ENCODE assay signal across 8 cellular contexts in genomic region chr5:82356808-82357671, GRCh38.
DNase-seq lines count a peak whose midpoint lies in the region; ATAC-seq and TF ChIP-seq lines count a peak whose summit lies in the region.

No MANE protein-coding gene starts in this region.

- H3K27me3 Mint-ChIP-seq in activated T-cell treated with anti-CD3 and anti-CD28 coated beads, Interleukin-2, amount 50 U/mL, for 72 hours (ENCODE audit: low read depth) = no peaks in the 10 kb centered on the region

- peaks cover 59% of the 10 kb centered on the region for H3K4me1 Mint-ChIP-seq in activated T-cell treated with anti-CD3 and anti-CD28 coated beads, Interleukin-2, amount 50 U/mL, for 72 hours (ENCODE audit: low read depth)

- ATAC-seq in GM21717 (IDR thresholded peaks at IDR 0.05; ENCODE audit: unreplicated experiment) (peak; percentile 59), foreskin keratinocyte (peak; percentile 98)
- ATAC-seq in activated T-cell treated with anti-CD3 and anti-CD28 coated beads, Interleukin-2, amount 50 U/mL, for 72 hours (replicated peaks in 1 of 2) = peak; percentile 85 to 88

- H3K27me3 ChIP-seq in foreskin keratinocyte = no peaks in the 10 kb centered on the region

- in situ Hi-C loops in ACHN (cut with HindIII; ENCODE audit: low pct_ligation_motif_present, low pct_unique_long_range_greater_than_20kb, low sequenced_read_pairs) = no loop called here

- peak overlapping the region; percentile 82 for H3K27ac Mint-ChIP-seq in activated T-cell treated with anti-CD3 and anti-CD28 coated beads, Interleukin-2, amount 50 U/mL, for 72 hours

- peak; percentile 42 for DNase-seq in ACHN
- DNase-seq in OCI-M1 (lab: John Stamatoyannopoulos, UW) = peak; percentile 65
- peak; percentile 76 to 87 for DNase-seq in activated T-cell treated with anti-CD3 and anti-CD28 coated beads, Interleukin-2, amount 50 U/mL, for 72 hours
- DNase-seq in foreskin keratinocyte = peak; percentile 96 to 97
- peak; percentile 42 for DNase-seq in stimulated activated CD4-positive, alpha-beta T cell treated with anti-CD3 and anti-CD28 coated beads, Interleukin-12 subunit alpha, Interleukin-12 subunit beta, amount 100 ng/mL, for 4 hours
- no peak for DNase-seq in nucleus accumbens (lab: John Stamatoyannopoulos, UW)
- DNase-seq in SK-N-DZ (ENCODE audit: low spot score) = no peak

- H3K4me3 Mint-ChIP-seq in activated T-cell treated with anti-CD3 and anti-CD28 coated beads, Interleukin-2, amount 50 U/mL, for 72 hours = peak overlapping the region; percentile 63 to 67

- H3K27ac ChIP-seq in foreskin keratinocyte = peak overlapping the region; percentile 81

- no peaks in the 10 kb centered on the region for H3K36me3 Mint-ChIP-seq in activated T-cell treated with anti-CD3 and anti-CD28 coated beads, Interleukin-2, amount 50 U/mL, for 72 hours (ENCODE audit: insufficient read depth in 2 of 2)

- TF ChIP-seq CTCF in foreskin keratinocyte (conservative IDR thresholded peaks at IDR 0.05) = no peak

- no peaks in the 10 kb centered on the region for H3K9me3 Mint-ChIP-seq in activated T-cell treated with anti-CD3 and anti-CD28 coated beads, Interleukin-2, amount 50 U/mL, for 72 hours

- H3K4me1 ChIP-seq in foreskin keratinocyte = peaks cover 11% of the 10 kb centered on the region

Comparison
In these comparisons a context has a peak if more than half of its experiments do, and no peak if none do; other contexts are left out.
1. DNase-seq: peak in ACHN (single experiment), OCI-M1 (single experiment), activated T-cell treated with anti-CD3 and anti-CD28 coated beads, Interleukin-2, amount 50 U/mL, for 72 hours (2 of 2), foreskin keratinocyte (2 of 2) and stimulated activated CD4-positive, alpha-beta T cell treated with anti-CD3 and anti-CD28 coated beads, Interleukin-12 subunit alpha, Interleukin-12 subunit beta, amount 100 ng/mL, for 4 hours (single experiment); none in nucleus accumbens (0 of 56) and SK-N-DZ (single experiment).
2. Peak in every context shown above with its lines, with median percentiles within 50 percentile points of each other: ATAC-seq.